In genomic region chr20:46363874-46364669, GRCh38 we compare ENCODE assay signal across 8 cellular contexts. TPM values are rescaled to one million over a fixed set of nuclear protein-coding genes. Genes with fewer than 3 reads are reported as not detected.
DNase-seq lines count a peak whose midpoint lies in the region; ATAC-seq and TF ChIP-seq lines count a peak whose summit lies in the region.

No MANE protein-coding gene starts in this region.

- peaks cover 26% of the 10 kb centered on the region for H3K4me1 Mint-ChIP-seq in neural crest cell
- H3K4me1 Mint-ChIP-seq in stimulated activated naive CD8-positive, alpha-beta T cell treated with anti-CD3 and anti-CD28 coated beads, Interleukin-15, amount 100 ng/mL, for 72 hours, result peaks cover 71% of the 10 kb centered on the region

- TF ChIP-seq CTCF in foreskin fibroblast (IDR thresholded peaks at IDR 0.05; ENCODE audit: low read depth, low read length), result no peak
- TF ChIP-seq CTCF in neural crest cell (conservative IDR thresholded peaks at IDR 0.05), result no peak

- DNase-seq in DMS53 treated with DMSO at 0.1 percent for 48 hours (lab: John Stamatoyannopoulos, UW; ENCODE audit: unreplicated experiment), result peak; percentile 82
- peak; percentile 89 to 90 for DNase-seq in Kasumi-1 (lab: John Stamatoyannopoulos, UW)
- peak; percentile 24 for DNase-seq in SIG-M5 (lab: John Stamatoyannopoulos, UW)
- peak; percentile 83 for DNase-seq in activated gamma-delta T cell treated with anti-CD3 and anti-CD28 coated beads, Interleukin-2, amount 50 U/mL, for 16 hours (ENCODE audit: low read depth)
- DNase-seq in foreskin fibroblast, result peak; percentile 81 to 94
- peak; percentile 84 for DNase-seq in neural crest cell (ENCODE audit: low read depth, low spot score)
- DNase-seq in stimulated activated naive CD8-positive, alpha-beta T cell treated with anti-CD3 and anti-CD28 coated beads, Interleukin-15, amount 100 ng/mL, for 72 hours, result peak; percentile 82 to 84

- H3K36me3 Mint-ChIP-seq in neural crest cell (ENCODE audit: low read depth), result peaks cover 2% of the 10 kb centered on the region

- H3K9me3 Mint-ChIP-seq in neural crest cell, result no peaks in the 10 kb centered on the region
- no peaks in the 10 kb centered on the region for H3K9me3 Mint-ChIP-seq in stimulated activated naive CD8-positive, alpha-beta T cell treated with anti-CD3 and anti-CD28 coated beads, Interleukin-15, amount 100 ng/mL, for 72 hours

- peak overlapping the region; percentile 90 for H3K4me3 Mint-ChIP-seq in neural crest cell
- peak overlapping the region; percentile 77 to 88 for H3K4me3 Mint-ChIP-seq in stimulated activated naive CD8-positive, alpha-beta T cell treated with anti-CD3 and anti-CD28 coated beads, Interleukin-15, amount 100 ng/mL, for 72 hours

- H3K27me3 Mint-ChIP-seq in neural crest cell (ENCODE audit: low read depth), result no peaks in the 10 kb centered on the region
- no peaks in the 10 kb centered on the region for H3K27me3 Mint-ChIP-seq in stimulated activated naive CD8-positive, alpha-beta T cell treated with anti-CD3 and anti-CD28 coated beads, Interleukin-15, amount 100 ng/mL, for 72 hours

- peak; percentile 60 for ATAC-seq in GM21737 (IDR thresholded peaks at IDR 0.05; ENCODE audit: unreplicated experiment)
- ATAC-seq in stimulated activated naive CD8-positive, alpha-beta T cell treated with anti-CD3 and anti-CD28 coated beads, Interleukin-15, amount 100 ng/mL, for 72 hours, result peak; percentile 85

- peak overlapping the region; percentile 69 to 98 for H3K4me3 ChIP-seq in foreskin fibroblast (ENCODE audit: low read depth in 1 of 2, low read length in 2 of 2)

- H3K27ac Mint-ChIP-seq in neural crest cell (ENCODE audit: unreplicated experiment), result peak overlapping the region; percentile 76
- H3K27ac Mint-ChIP-seq in stimulated activated naive CD8-positive, alpha-beta T cell treated with anti-CD3 and anti-CD28 coated beads, Interleukin-15, amount 100 ng/mL, for 72 hours, result peak overlapping the region; percentile 82

RNA-seq across cellular contexts. Expression of gene ELMO2, which starts 42.3 kb away (rescaled TPM):
- total RNA-seq in neural crest cell, result 62.4 and 70.1 TPM in 2 replicates

RNA-seq across cellular contexts. Expression of gene CDH22, which starts 55.8 kb away (rescaled TPM):
- total RNA-seq in neural crest cell, result 0.09 TPM in 1 of 2 replicates, not detected in the other

Comparison
In these comparisons a context has a peak if more than half of its experiments do, and no peak if none do; other contexts are left out.
1. Peak in every context shown above with its lines: DNase-seq, ATAC-seq and H3K4me3 ChIP-seq.
2. DNase-seq: peak in every context shown above with its lines; median percentile 90 in Kasumi-1; 88 in foreskin fibroblast; 84 in neural crest cell; 83 in activated gamma-delta T cell treated with anti-CD3 and anti-CD28 coated beads, Interleukin-2, amount 50 U/mL, for 16 hours; 83 in stimulated activated naive CD8-positive, alpha-beta T cell treated with anti-CD3 and anti-CD28 coated beads, Interleukin-15, amount 100 ng/mL, for 72 hours; 82 in DMS53 treated with DMSO at 0.1 percent for 48 hours; 24 in SIG-M5.